ENCODE assay signal across 8 cellular contexts in genomic region chr10:97632949-97633884, GRCh38. TPM values are rescaled to one million over a fixed set of nuclear protein-coding genes. Genes with fewer than 3 reads are reported as not detected.
DNase-seq lines count a peak whose midpoint lies in the region; ATAC-seq and TF ChIP-seq lines count a peak whose summit lies in the region.

TSS of gene MORN4 (minus strand) at chr10:97633500. CDS start at chr10:97619653, 13,847 bp downstream.

- H3K9me3 ChIP-seq in NT2/D1 (ENCODE audit: insufficient read depth, low read length) = no peaks in the 10 kb centered on the region

- DNase-seq in COLO829 (ENCODE audit: low spot score) (peak; percentile 71), HT-29 (ENCODE audit: low spot score) (peak; percentile 84), NT2/D1 (ENCODE audit: low read depth, low spot score) (peak; percentile 72), activated T-cell treated with anti-CD3 and anti-CD28 coated beads for 4 hours (peak; percentile 75), epithelial cell of esophagus (ENCODE audit: low read depth) (peak; percentile 93), middle frontal gyrus (ENCODE audit: extremely low spot score, low spot score) (peak; percentile 91)
- peak; percentile 83 for DNase-seq in stimulated activated CD8-positive, alpha-beta memory T cell treated with anti-CD3 and anti-CD28 coated beads, Interleukin-15, amount 100 ng/mL, for 48 hours (ENCODE audit: low read depth in 2 of 2)

- ATAC-seq in GM21360 (IDR thresholded peaks at IDR 0.05; ENCODE audit: unreplicated experiment) = peak; percentile 98

- no peaks in the 10 kb centered on the region for H3K27me3 ChIP-seq in NT2/D1 (ENCODE audit: insufficient read depth, insufficient read length)

- H3K4me3 ChIP-seq in NT2/D1 (ENCODE audit: insufficient read length, low read depth) (peak within 1 kb of the TSS; percentile 74), epithelial cell of esophagus (ENCODE audit: low read length) (peak within 1 kb of the TSS; percentile 77)

- H3K36me3 ChIP-seq in NT2/D1 (ENCODE audit: insufficient read depth, insufficient read length, low read length) = no peaks in the 10 kb centered on the region

- no peaks in the 10 kb centered on the region for H3K4me1 ChIP-seq in NT2/D1 (ENCODE audit: insufficient read depth, insufficient read length)

- no peak for TF ChIP-seq CTCF in epithelial cell of esophagus (IDR thresholded peaks at IDR 0.05; ENCODE audit: insufficient read depth, low read depth, low read length, missing control alignments)

- H3K9ac ChIP-seq in NT2/D1 (ENCODE audit: insufficient read length, low read depth) = peak within 1 kb of the TSS; percentile 84

RNA-seq across cellular contexts. Expression of gene MORN4, which starts in this region (rescaled TPM):
- 0.29 and 1.2 TPM in 2 replicates for total RNA-seq in HT-29 (2014; rRNA removed; shearing (Covaris generic))

Comparison
In these comparisons a context has a peak if more than half of its experiments do, and no peak if none do; other contexts are left out.
1. Peak in every context shown above with its lines: DNase-seq, ATAC-seq and H3K4me3 ChIP-seq.